In genomic region chr4:114191496-114191895, GRCh38 we compare ENCODE assay signal across 28 cellular contexts.
"Had no signal": no experiment of that assay in that cellular context is flagged by ENCODE, and none has a peak within 500 bp of the region (broad histone marks: within the 10 kb centered on the region; RNA-seq: fewer than 3 reads in every experiment).

No MANE protein-coding gene starts in this region.

- H3K4me1 Mint-ChIP-seq: activated B cell treated with CpG ODN at 0.5 μM for 24 hours; activated CD8-positive, alpha-beta memory T cell treated with anti-CD3 and anti-CD28 coated beads, Interleukin-2, amount 10 ng/mL, durations not matched to agents 7 days and 5 days; activated naive CD4-positive, alpha-beta T cell treated with anti-CD3 and anti-CD28 coated beads, Interleukin-2, amount 50 U/mL, for 24 hours; activated naive CD8-positive, alpha-beta T cell treated with anti-CD3 and anti-CD28 coated beads for 36 hours; activated naive CD8-positive, alpha-beta T cell treated with anti-CD3 and anti-CD28 coated beads, Interleukin-2, amount 50 U/mL, for 24 hours had no signal

- H3K9me3 Mint-ChIP-seq: activated B cell treated with CpG ODN at 0.5 μM for 24 hours; activated CD4-positive, alpha-beta memory T cell treated with anti-CD3 and anti-CD28 coated beads for 36 hours; activated naive CD4-positive, alpha-beta T cell treated with anti-CD3 and anti-CD28 coated beads for 36 hours; activated naive CD4-positive, alpha-beta T cell treated with anti-CD3 and anti-CD28 coated beads, Interleukin-2, amount 50 U/mL, for 24 hours; activated naive CD8-positive, alpha-beta T cell treated with anti-CD3 and anti-CD28 coated beads, Interleukin-2, amount 50 U/mL, for 24 hours; activated T-helper 1 cell treated with anti-CD3 and anti-CD28 coated beads, Interleukin-12 subunit alpha, Interleukin-12 subunit beta, Interleukin-2, Interleukin-4 antibody, amounts not matched to agents 30 ng/mL and 10 ng/mL and 1 ng/mL, durations not matched to agents 14 hours and 24 hours and 36 hours; activated T-helper 2 cell treated with anti-CD3 and anti-CD28 coated beads, Interferon-gamma antibody, Interleukin-2, Interleukin-4, amounts not matched to agents 10 μg/mL and 5 μg/mL and 100 μg/mL, durations not matched to agents 14 hours and 24 hours and 36 hours had no signal

- H3K27me3 ChIP-seq: adrenal gland, body of pancreas, colonic mucosa, foreskin keratinocyte, gastroesophageal sphincter, heart right ventricle had no signal

- H3K4me3 Mint-ChIP-seq: activated B cell treated with CpG ODN at 0.5 μM for 24 hours; activated CD4-positive, alpha-beta memory T cell treated with anti-CD3 and anti-CD28 coated beads for 36 hours; activated CD8-positive, alpha-beta memory T cell treated with anti-CD3 and anti-CD28 coated beads, Interleukin-2, amount 10 ng/mL, durations not matched to agents 7 days and 5 days; activated CD8-positive, alpha-beta T cell treated with anti-CD3 and anti-CD28 coated beads, Interleukin-2, amount 10 ng/mL, durations not matched to agents 7 days and 5 days; activated naive CD4-positive, alpha-beta T cell treated with anti-CD3 and anti-CD28 coated beads for 36 hours; activated naive CD4-positive, alpha-beta T cell treated with anti-CD3 and anti-CD28 coated beads, Interleukin-2, amount 50 U/mL, for 24 hours; activated naive CD8-positive, alpha-beta T cell treated with anti-CD3 and anti-CD28 coated beads for 36 hours; activated naive CD8-positive, alpha-beta T cell treated with anti-CD3 and anti-CD28 coated beads, Interleukin-2, amount 50 U/mL, for 24 hours; activated T-helper 1 cell treated with anti-CD3 and anti-CD28 coated beads, Interleukin-12 subunit alpha, Interleukin-12 subunit beta, Interleukin-2, Interleukin-4 antibody, amounts not matched to agents 30 ng/mL and 10 ng/mL and 1 ng/mL, durations not matched to agents 14 hours and 24 hours and 36 hours had no signal

- H3K9me3 ChIP-seq: adrenal gland, body of pancreas, colonic mucosa, gastroesophageal sphincter had no signal

- H3K27ac Mint-ChIP-seq: activated B cell treated with CpG ODN at 0.5 μM for 24 hours; activated CD4-positive, alpha-beta memory T cell treated with anti-CD3 and anti-CD28 coated beads for 36 hours; activated CD8-positive, alpha-beta memory T cell treated with anti-CD3 and anti-CD28 coated beads, Interleukin-2, amount 10 ng/mL, durations not matched to agents 7 days and 5 days; activated CD8-positive, alpha-beta T cell treated with anti-CD3 and anti-CD28 coated beads, Interleukin-2, amount 10 ng/mL, durations not matched to agents 7 days and 5 days; activated naive CD4-positive, alpha-beta T cell treated with anti-CD3 and anti-CD28 coated beads for 36 hours; activated naive CD4-positive, alpha-beta T cell treated with anti-CD3 and anti-CD28 coated beads, Interleukin-2, amount 50 U/mL, for 24 hours; activated naive CD8-positive, alpha-beta T cell treated with anti-CD3 and anti-CD28 coated beads for 36 hours; activated naive CD8-positive, alpha-beta T cell treated with anti-CD3 and anti-CD28 coated beads, Interleukin-2, amount 50 U/mL, for 24 hours; activated T-helper 1 cell treated with anti-CD3 and anti-CD28 coated beads, Interleukin-12 subunit alpha, Interleukin-12 subunit beta, Interleukin-2, Interleukin-4 antibody, amounts not matched to agents 30 ng/mL and 10 ng/mL and 1 ng/mL, durations not matched to agents 14 hours and 24 hours and 36 hours; activated T-helper 2 cell treated with anti-CD3 and anti-CD28 coated beads, Interferon-gamma antibody, Interleukin-2, Interleukin-4, amounts not matched to agents 10 μg/mL and 5 μg/mL and 100 μg/mL, durations not matched to agents 14 hours and 24 hours and 36 hours had no signal

- H3K36me3 Mint-ChIP-seq: activated CD4-positive, alpha-beta memory T cell treated with anti-CD3 and anti-CD28 coated beads for 36 hours; activated CD8-positive, alpha-beta memory T cell treated with anti-CD3 and anti-CD28 coated beads, Interleukin-2, amount 10 ng/mL, durations not matched to agents 7 days and 5 days; activated naive CD4-positive, alpha-beta T cell treated with anti-CD3 and anti-CD28 coated beads, Interleukin-2, amount 50 U/mL, for 24 hours; activated naive CD8-positive, alpha-beta T cell treated with anti-CD3 and anti-CD28 coated beads for 36 hours had no signal

- ATAC-seq: activated CD4-positive, CD25-positive, alpha-beta regulatory T cell treated with anti-CD3 and anti-CD28 coated beads, Interleukin-2, amount 50 U/mL, for 24 hours; activated CD8-positive, alpha-beta memory T cell treated with anti-CD3 and anti-CD28 coated beads, Interleukin-2, amount 10 ng/mL, durations not matched to agents 7 days and 5 days; activated CD8-positive, alpha-beta T cell treated with anti-CD3 and anti-CD28 coated beads, Interleukin-2, amount 10 ng/mL, durations not matched to agents 7 days and 5 days; activated naive CD8-positive, alpha-beta T cell treated with anti-CD3 and anti-CD28 coated beads, Interleukin-2, amount 50 U/mL, for 24 hours; body of pancreas; esophagus mucosa; foreskin keratinocyte; gastroesophageal sphincter; heart right ventricle had no signal

- H3K36me3 ChIP-seq: adrenal gland, colonic mucosa, gastroesophageal sphincter, heart right ventricle, WERI-Rb-1 had no signal

- H3K27ac ChIP-seq: adrenal gland, body of pancreas, colonic mucosa, foreskin keratinocyte, gastroesophageal sphincter, heart right ventricle, WERI-Rb-1 had no signal

- H3K4me3 ChIP-seq: adrenal gland, body of pancreas, colonic mucosa, gastroesophageal sphincter, heart right ventricle had no signal

- H3K4me1 ChIP-seq: adrenal gland, colonic mucosa, foreskin keratinocyte, gastroesophageal sphincter, heart right ventricle had no signal

- DNase-seq: activated B cell treated with CpG ODN at 0.5 μM for 24 hours; activated CD4-positive, alpha-beta memory T cell treated with anti-CD3 and anti-CD28 coated beads for 36 hours; activated CD4-positive, alpha-beta T cell treated with anti-CD3 and anti-CD28 coated beads for 48 hours; activated CD8-positive, alpha-beta memory T cell treated with anti-CD3 and anti-CD28 coated beads, Interleukin-2, amount 10 ng/mL, durations not matched to agents 7 days and 5 days; activated CD8-positive, alpha-beta memory T cell treated with anti-CD3 and anti-CD28 coated beads, Interleukin-2, amount 50 U/mL, for 4 hours; activated CD8-positive, alpha-beta T cell treated with anti-CD3 and anti-CD28 coated beads, Interleukin-2, amount 10 ng/mL, durations not matched to agents 7 days and 5 days; activated effector memory CD4-positive, alpha-beta T cell treated with anti-CD3 and anti-CD28 coated beads, Interleukin-2, amount 50 U/mL, for 16 hours; activated naive CD4-positive, alpha-beta T cell treated with anti-CD3 and anti-CD28 coated beads for 36 hours; activated naive CD8-positive, alpha-beta T cell treated with anti-CD3 and anti-CD28 coated beads for 36 hours; activated naive CD8-positive, alpha-beta T cell treated with anti-CD3 and anti-CD28 coated beads, Interleukin-2, amount 50 U/mL, for 24 hours; activated T-cell treated with anti-CD3 and anti-CD28 coated beads, Interleukin-2, amount 50 U/mL, for 1 hour; activated T-cell treated with anti-CD3 and anti-CD28 coated beads, Interleukin-2, amount 50 U/mL, for 48 hours; adrenal gland; amygdala; aorta; body of pancreas; colonic mucosa; effector CD8-positive, alpha-beta T cell; foreskin keratinocyte; heart right ventricle; T-helper 2 cell; WERI-Rb-1 had no signal
